In the genomic region with DNA sequence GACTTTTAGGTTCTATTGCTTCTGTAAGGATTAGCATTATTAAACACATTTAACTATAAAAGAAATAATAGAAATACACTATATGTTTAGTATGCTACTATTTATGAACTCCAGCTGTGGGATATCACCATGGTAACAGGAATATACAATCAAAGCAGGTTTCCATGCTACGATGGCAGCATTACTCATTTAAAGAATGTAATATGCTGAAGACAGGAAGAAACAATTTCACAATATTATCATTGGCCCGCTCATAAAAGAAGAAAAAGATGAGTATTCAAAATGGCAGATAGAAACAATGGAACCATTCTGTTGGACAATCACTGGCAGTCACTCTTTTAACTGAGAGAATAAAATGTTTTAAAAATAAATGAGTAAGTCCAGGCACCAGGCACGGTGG, we compare ENCODE assay signal across 15 cellular contexts.
DNase-seq lines count a peak whose midpoint lies in the region; ATAC-seq and TF ChIP-seq lines count a peak whose summit lies in the region.
"Had no signal": no experiment of that assay in that cellular context is flagged by ENCODE, and none has a peak within 500 bp of the region (broad histone marks: within the 10 kb centered on the region; RNA-seq: fewer than 3 reads in every experiment).

No MANE protein-coding gene starts in this region.

- intact Hi-C loops in sciatic nerve (cut with DNase I): no loop called here

- ATAC-seq in sciatic nerve: peak; percentile 29

- DNase-seq in GM04504 (ENCODE audit: low read depth) (peak; percentile 22), RPMI7951 (ENCODE audit: low read depth) (peak; percentile 77), fibroblast of lung (ENCODE audit: low read depth in 2 of 2) (peak; percentile 74 to 80), sciatic nerve (ENCODE audit: low spot score) (no peak), KBM-7 (no peak), occipital lobe (lab: John Stamatoyannopoulos, UW) (no peak)
- no peak for DNase-seq in effector memory CD4-positive, alpha-beta T cell
- DNase-seq: activated CD4-positive, alpha-beta T cell treated with anti-CD3 and anti-CD28 coated beads, Interleukin-2, amount 50 U/mL, for 48 hours; activated naive CD4-positive, alpha-beta T cell treated with anti-CD3 and anti-CD28 coated beads, Interleukin-2, amount 50 U/mL, for 16 hours; midbrain; NCI-H2171 had no signal

- H3K27me3 ChIP-seq in fibroblast of lung (ENCODE audit: control insufficient read depth, insufficient read depth, low read length): no peaks in the 10 kb centered on the region
- H3K27me3 ChIP-seq in effector memory CD4-positive, alpha-beta T cell (replicated peaks; ENCODE audit: control insufficient read depth, insufficient read depth, low read length, poor library complexity, severe bottlenecking): no peaks in the 10 kb centered on the region
- H3K27me3 ChIP-seq: hepatocyte, right atrium auricular region had no signal

- no peak overlapping the region for H3K4me2 ChIP-seq in fibroblast of lung (ENCODE audit: extremely low read depth, insufficient read depth, low read length)
- H3K4me2 ChIP-seq: hepatocyte had no signal

- no peak overlapping the region for H3K4me3 ChIP-seq in fibroblast of lung (replicated peaks in 1 of 4; ENCODE audit: control extremely low read depth in 1 of 4, insufficient read depth in 1 of 4, low read depth in 3 of 4, low read length in 4 of 4)
- no peak overlapping the region for H3K4me3 ChIP-seq in effector memory CD4-positive, alpha-beta T cell (ENCODE audit: insufficient read depth, low read depth, low read length, poor library complexity, severe bottlenecking)
- H3K4me3 ChIP-seq: HAP-1, hepatocyte, right atrium auricular region, thoracic aorta had no signal

- H3K9me3 ChIP-seq in fibroblast of lung (ENCODE audit: control insufficient read depth, insufficient read depth, low read depth, low read length): no peaks in the 10 kb centered on the region
- no peaks in the 10 kb centered on the region for H3K9me3 ChIP-seq in effector memory CD4-positive, alpha-beta T cell (ENCODE audit: control insufficient read depth, low read length)
- H3K9me3 ChIP-seq: HAP-1, right atrium auricular region, thoracic aorta had no signal

- no peaks in the 10 kb centered on the region for H3K4me1 ChIP-seq in fibroblast of lung (ENCODE audit: control insufficient read depth, extremely low read depth, insufficient read depth, low read length)
- no peaks in the 10 kb centered on the region for H3K4me1 ChIP-seq in effector memory CD4-positive, alpha-beta T cell (ENCODE audit: control insufficient read depth, insufficient read depth, low read length, poor library complexity, severe bottlenecking)
- H3K4me1 ChIP-seq: HAP-1, right atrium auricular region had no signal

- no peak overlapping the region for H2AFZ ChIP-seq in fibroblast of lung (ENCODE audit: low read length)
- H2AFZ ChIP-seq: hepatocyte had no signal

- in situ Hi-C loops in KBM-7 (cut with MboI; ENCODE audit: low pct_unique_long_range_greater_than_20kb, low sequenced_read_pairs): no loop called here

- no peaks in the 10 kb centered on the region for H3K79me2 ChIP-seq in fibroblast of lung (ENCODE audit: control insufficient read depth, insufficient read depth, low read length)
- H3K79me2 ChIP-seq: hepatocyte had no signal

- peak overlapping the region; percentile 29 for H3K27ac ChIP-seq in fibroblast of lung (ENCODE audit: insufficient read depth, low read length)
- no peak overlapping the region for H3K27ac ChIP-seq in effector memory CD4-positive, alpha-beta T cell (ENCODE audit: insufficient read depth, low read length, poor library complexity, severe bottlenecking)
- H3K27ac ChIP-seq: hepatocyte, right atrium auricular region, thoracic aorta had no signal

- H3K9ac ChIP-seq in fibroblast of lung (ENCODE audit: insufficient read depth, low read length): no peak overlapping the region

- TF ChIP-seq CTCF in fibroblast of lung (conservative IDR thresholded peaks at IDR 0.05 in 1 of 2, IDR thresholded peaks at IDR 0.05 in 1 of 2; ENCODE audit: low read depth in 1 of 2, low read length in 2 of 2): no peak

- no peaks in the 10 kb centered on the region for H4K20me1 ChIP-seq in fibroblast of lung (ENCODE audit: control insufficient read depth, extremely low read depth, insufficient read depth, low read length)

- H3K36me3 ChIP-seq in fibroblast of lung (ENCODE audit: control insufficient read depth, insufficient read depth, low read length): peaks cover 2% of the 10 kb centered on the region
- H3K36me3 ChIP-seq in effector memory CD4-positive, alpha-beta T cell (ENCODE audit: control insufficient read depth, insufficient read depth, low read length): peaks cover 24% of the 10 kb centered on the region
- H3K36me3 ChIP-seq: HAP-1 had no signal

Comparison
In these comparisons a context has a peak if more than half of its experiments do, and no peak if none do; other contexts are left out.
1. DNase-seq: peak in GM04504 (single experiment), RPMI7951 (single experiment) and fibroblast of lung (2 of 2); none in sciatic nerve (single experiment), KBM-7 (single experiment), occipital lobe (single experiment) and effector memory CD4-positive, alpha-beta T cell (0 of 3).